ENCODE assay signal across 13 cellular contexts in the genomic region with DNA sequence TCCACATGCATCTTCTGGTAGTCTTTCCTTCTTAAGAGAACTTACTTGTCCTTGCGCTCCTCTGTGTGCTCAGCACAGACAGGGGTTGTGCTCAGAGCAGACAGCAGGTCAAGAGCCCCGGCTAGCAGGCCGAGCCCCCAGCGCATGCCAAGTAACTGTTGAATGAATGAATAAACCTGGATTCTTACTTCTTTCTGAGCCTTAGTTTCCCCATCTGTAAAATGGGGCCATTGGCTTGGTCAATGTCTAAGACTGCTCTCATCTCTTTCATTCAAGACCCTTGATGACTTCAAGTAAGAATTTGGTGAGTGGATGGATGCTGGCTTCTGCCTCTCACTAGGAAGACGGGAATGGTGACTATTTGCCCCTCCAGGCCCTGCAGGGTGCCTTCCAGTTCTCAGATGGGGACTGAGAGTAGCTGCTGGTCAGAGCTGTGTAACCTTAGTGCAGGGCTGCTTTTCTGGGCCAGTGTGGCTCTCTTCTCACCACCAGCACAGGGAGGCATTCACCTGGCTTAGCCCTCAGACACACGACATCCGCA.
A peak's percentile ranks its signal among the peaks of the same experiment; 100 is the strongest.
DNase-seq lines count a peak whose midpoint lies in the region; ATAC-seq and TF ChIP-seq lines count a peak whose summit lies in the region.
"Had no signal": no experiment of that assay in that cellular context is flagged by ENCODE, and none has a peak within 500 bp of the region (broad histone marks: within the 10 kb centered on the region; RNA-seq: fewer than 3 reads in every experiment).

No MANE protein-coding gene starts in this region.

- H3K36me3 ChIP-seq in heart right ventricle = no peaks in the 10 kb centered on the region
- H3K36me3 ChIP-seq in testis (ENCODE audit: low read depth, missing control alignments) = no peaks in the 10 kb centered on the region

- no peaks in the 10 kb centered on the region for H3K27me3 ChIP-seq in heart right ventricle
- no peaks in the 10 kb centered on the region for H3K27me3 ChIP-seq in right cardiac atrium (ENCODE audit: control insufficient read depth, insufficient read depth)
- H3K27me3 ChIP-seq in testis = no peaks in the 10 kb centered on the region

- H3K27me3 Mint-ChIP-seq in WTC11 (ENCODE audit: low read depth) = no peaks in the 10 kb centered on the region
- H3K27me3 Mint-ChIP-seq in naive B cell = peaks cover 0 to 18% (median 4%) of the 10 kb centered on the region in 3 donors

- H3K4me1 ChIP-seq in heart right ventricle (peaks cover 15 to 84% (median 61%) of the 10 kb centered on the region in 9 donors), right cardiac atrium (ENCODE audit: control insufficient read depth, insufficient read depth, low read length) (peaks cover 22% of the 10 kb centered on the region), testis (peaks cover 59% of the 10 kb centered on the region)

- WGBS in heart right ventricle, 2 donors = 81 to 94% methylated on average over 7 of the region's 7 CpGs
- 84% methylated on average over 7 of the region's 7 CpGs for WGBS in right cardiac atrium
- 70 to 75% methylated on average over 7 of the region's 7 CpGs for WGBS in testis, 2 donors

- no peak for TF ChIP-seq POLR2A in testis (IDR thresholded peaks at IDR 0.05)

- no peaks in the 10 kb centered on the region for H3K9me3 ChIP-seq in heart right ventricle
- H3K9me3 ChIP-seq in right cardiac atrium (ENCODE audit: control insufficient read depth, low read length) = no peaks in the 10 kb centered on the region
- H3K9me3 ChIP-seq in testis = no peaks in the 10 kb centered on the region

- peak overlapping the region in 9 of 10 donors; percentile 32 to 70 (median 50) for H3K27ac ChIP-seq in heart right ventricle
- H3K27ac ChIP-seq in right cardiac atrium (ENCODE audit: low read length) = no peak overlapping the region
- peak overlapping the region; percentile 63 to 68 for H3K27ac ChIP-seq in testis

- no peaks in the 10 kb centered on the region for H3K36me3 Mint-ChIP-seq in WTC11
- H3K36me3 Mint-ChIP-seq in naive B cell = no peaks in the 10 kb centered on the region
- H3K36me3 Mint-ChIP-seq: CD8-positive, alpha-beta T cell had no signal

- no peak for TF ChIP-seq CTCF in heart right ventricle (IDR thresholded peaks at IDR 0.05)
- no peak for TF ChIP-seq CTCF in WTC11 (IDR thresholded peaks at IDR 0.05)
- TF ChIP-seq CTCF in testis (IDR thresholded peaks at IDR 0.05) = no peak

- DNase-seq in heart right ventricle (no peak), right cardiac atrium (no peak), WTC11 (ENCODE audit: low spot score) (no peak), naive B cell (no peak), testis (no peak), GM19240 (ENCODE audit: insufficient read length, low spot score) (no peak)
- no peak for DNase-seq in activated naive CD4-positive, alpha-beta T cell treated with Interleukin-2 at 50 U/mL for 16 hours
- DNase-seq: CD8-positive, alpha-beta T cell; IMR-90; NCI-H1436; NCI-H2029 treated with DMSO at 0.1 percent for 48 hours; NCI-H510A had no signal

- H3K4me3 Mint-ChIP-seq in WTC11 = no peak overlapping the region
- H3K4me3 Mint-ChIP-seq in naive B cell = peak overlapping the region in 7 of 8 donors; percentile 69 to 91 (median 86)
- H3K4me3 Mint-ChIP-seq: CD8-positive, alpha-beta T cell had no signal

- H3K4me3 ChIP-seq in heart right ventricle (no peak overlapping the region), right cardiac atrium (ENCODE audit: low read length) (no peak overlapping the region), testis (no peak overlapping the region)

- CTCF ChIA-PET in WTC11 (lab: Charles Lee) = interaction anchor here (0.6 to 3.7 kb wide), 37 partner anchors 9 to 234 kb away, joined by 3 to 36 read pairs (median 5); a partner anchor contains a TSS

- ATAC-seq in heart right ventricle = no peak
- ATAC-seq in right cardiac atrium = no peak
- no peak for ATAC-seq in WTC11
- ATAC-seq in naive B cell (ENCODE audit: low read depth in 2 of 2) = no peak
- no peak for ATAC-seq in GM21576 (IDR thresholded peaks at IDR 0.05; ENCODE audit: unreplicated experiment)
- ATAC-seq: CD8-positive, alpha-beta T cell had no signal

- POLR2A ChIA-PET in WTC11 (lab: Charles Lee) = no interaction called here

- H3K4me1 Mint-ChIP-seq in WTC11 = peaks cover 10% of the 10 kb centered on the region
- H3K4me1 Mint-ChIP-seq in naive B cell = peaks cover 14 to 30% (median 24%) of the 10 kb centered on the region in 3 donors

- H3K9me3 Mint-ChIP-seq in WTC11 (no peaks in the 10 kb centered on the region), naive B cell (no peaks in the 10 kb centered on the region)
- H3K9me3 Mint-ChIP-seq: CD8-positive, alpha-beta T cell had no signal

- H3K27ac Mint-ChIP-seq in WTC11 (no peak overlapping the region), naive B cell (peak overlapping the region; percentile 56 to 90 (median 73))
- H3K27ac Mint-ChIP-seq: CD8-positive, alpha-beta T cell had no signal

- intact Hi-C loops in heart right ventricle (cut with DNase I) = loop anchor here in 5 of 10 donors (5.0 to 10.0 kb wide), 4 partner anchors 37 to 157 kb away; a partner anchor contains a TSS
- intact Hi-C loops in right cardiac atrium (cut with DNase I) = no loop called here
- intact Hi-C loops in testis (cut with DNase I; ENCODE audit: low total_unique reads) = no loop called here

TF ChIP-seq in WTC11, 78 proteins besides CTCF, POLR2A, EP300 and RAD21:
- TF ChIP-seq FOXP1 (CRISPR knock-in tag; IDR thresholded peaks at IDR 0.05; ENCODE audit: borderline replicate concordance) = 0 out of 2 replicates have a peak, but pooled peaks have one; percentile 10
- no peak for TF ChIP-seq FOXJ3 (CRISPR knock-in tag; IDR thresholded peaks at IDR 0.05; ENCODE audit: borderline replicate concordance)
